Comparison of ENCODE assay signal across 17 cellular contexts in the genomic region with DNA sequence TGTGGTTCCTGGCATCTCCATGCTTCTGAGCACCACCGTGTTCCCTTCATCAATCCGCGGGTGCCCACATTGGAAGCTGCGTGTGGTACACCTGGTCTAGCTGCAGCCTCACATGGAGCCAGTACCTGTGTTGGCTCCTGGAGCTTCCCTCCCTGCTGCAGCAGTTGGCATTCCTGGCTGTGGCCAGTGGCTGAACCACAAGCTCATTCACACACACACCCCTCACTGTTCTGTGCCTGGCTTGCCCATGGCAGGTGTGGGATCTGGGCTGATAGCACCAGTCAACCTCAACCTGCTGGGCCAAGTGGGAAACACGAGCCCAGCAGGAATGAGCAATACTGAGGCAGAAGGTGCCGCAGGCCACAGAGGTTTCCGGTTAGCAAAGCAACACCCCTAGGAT.
DNase-seq lines count a peak whose midpoint lies in the region; ATAC-seq, FAIRE-seq and TF ChIP-seq lines count a peak whose summit lies in the region.
"Had no signal": no experiment of that assay in that cellular context is flagged by ENCODE, and none has a peak within 500 bp of the region (broad histone marks: within the 10 kb centered on the region; RNA-seq: fewer than 3 reads in every experiment).

No MANE protein-coding gene starts in this region.

- DNase-seq in HepG2 (ENCODE audit: low spot score) = no peak
- no peak for DNase-seq in right lobe of liver
- no peak for DNase-seq in neuronal stem cell (ENCODE audit: low spot score)
- no peak for DNase-seq in osteoblast (ENCODE audit: insufficient read length, low spot score, missing footprints)
- DNase-seq in activated naive CD4-positive, alpha-beta T cell treated with anti-CD3 and anti-CD28 coated beads, Interleukin-2, amount 10 ng/mL, durations not matched to agents 7 days and 5 days = no peak
- DNase-seq in lower leg skin (ENCODE audit: low spot score in 2 of 2) = no peak
- DNase-seq in sigmoid colon = no peak
- DNase-seq: 8988T; AML-193; CD4-positive, CD25-positive, alpha-beta regulatory T cell; DMS53; H7 had no signal

- H4K20me1 ChIP-seq in HepG2 (ENCODE audit: insufficient read depth, low read length) (no peaks in the 10 kb centered on the region), osteoblast (ENCODE audit: insufficient read depth, low read length) (no peaks in the 10 kb centered on the region)
- H4K20me1 ChIP-seq: BLaER1 had no signal

- intact Hi-C loops in HepG2 (cut with micrococcal nuclease; ENCODE audit: unreplicated experiment) = no loop called here
- intact Hi-C loops in right lobe of liver (cut with DNase I) = no loop called here
- intact Hi-C loops in lower leg skin (cut with DNase I; ENCODE audit: low total_unique reads) = no loop called here
- intact Hi-C loops in sigmoid colon (cut with DNase I) = no loop called here

- peak overlapping the region; percentile 2 for H3K23ac ChIP-seq in neuronal stem cell (ENCODE audit: low read depth, low read length, poor library complexity)

- TF ChIP-seq POLR2A in HepG2 (IDR thresholded peaks at IDR 0.05; ENCODE audit: insufficient read depth in 1 of 2, low read depth in 2 of 2, low read length in 2 of 2) (no peak), right lobe of liver (IDR thresholded peaks at IDR 0.05) (no peak), gastroesophageal sphincter (IDR thresholded peaks at IDR 0.05) (no peak), lower leg skin (IDR thresholded peaks at IDR 0.05) (no peak), sigmoid colon (IDR thresholded peaks at IDR 0.05) (no peak)

- H3K27me3 ChIP-seq in HepG2 (ENCODE audit: control insufficient read depth in 1 of 2, insufficient read depth in 2 of 2, low read length in 2 of 2) (no peaks in the 10 kb centered on the region), right lobe of liver (no peaks in the 10 kb centered on the region), gastroesophageal sphincter (no peaks in the 10 kb centered on the region), neuronal stem cell (ENCODE audit: control insufficient read depth in 3 of 3, insufficient read depth in 3 of 3, low read depth in 1 of 3, low read length in 3 of 3) (no peaks in the 10 kb centered on the region), osteoblast (ENCODE audit: insufficient read depth, low read length) (no peaks in the 10 kb centered on the region), sigmoid colon (no peaks in the 10 kb centered on the region)
- H3K27me3 ChIP-seq: BLaER1 had no signal

- H3K36me3 Mint-ChIP-seq in activated naive CD4-positive, alpha-beta T cell treated with anti-CD3 and anti-CD28 coated beads, Interleukin-2, amount 10 ng/mL, durations not matched to agents 7 days and 5 days = no peaks in the 10 kb centered on the region

- H2BK120ac ChIP-seq in neuronal stem cell (ENCODE audit: low read depth, low read length) = no peak overlapping the region

- no peak overlapping the region for H3K4me2 ChIP-seq in HepG2 (ENCODE audit: low read depth, low read length)
- no peak overlapping the region for H3K4me2 ChIP-seq in neuronal stem cell (ENCODE audit: insufficient read depth, low read length, poor library complexity, severe bottlenecking)
- no peak overlapping the region for H3K4me2 ChIP-seq in osteoblast (ENCODE audit: insufficient read depth, low read length)
- H3K4me2 ChIP-seq: BLaER1, GM23338 had no signal

- TF ChIP-seq CTCF in HepG2 (CRISPR knock-in tag; IDR thresholded peaks at IDR 0.05) (no peak), right lobe of liver (IDR thresholded peaks at IDR 0.05) (no peak), gastroesophageal sphincter (IDR thresholded peaks at IDR 0.05) (no peak), osteoblast (IDR thresholded peaks at IDR 0.05; ENCODE audit: extremely low read depth, low read depth, low read length) (no peak), lower leg skin (IDR thresholded peaks at IDR 0.05) (no peak), sigmoid colon (IDR thresholded peaks at IDR 0.05) (no peak)

- no peak overlapping the region for H2BK15ac ChIP-seq in neuronal stem cell (ENCODE audit: low read length)

- no peak overlapping the region for H3K27ac Mint-ChIP-seq in activated naive CD4-positive, alpha-beta T cell treated with anti-CD3 and anti-CD28 coated beads, Interleukin-2, amount 10 ng/mL, durations not matched to agents 7 days and 5 days
- H3K27ac Mint-ChIP-seq: CD4-positive, CD25-positive, alpha-beta regulatory T cell; GM23338 had no signal

- in situ Hi-C loops in HepG2 (cut with HindIII; ENCODE audit: extremely low pct_ligation_motif_present, low pct_unique_long_range_greater_than_20kb) = no loop called here

- FAIRE-seq in HepG2 (lab: Jason Lieb, UNC) = no peak
- FAIRE-seq: GM12878, GM18507 had no signal

- H3K27ac ChIP-seq in HepG2 (ENCODE audit: extremely low read length, insufficient read depth, low read length) (no peak overlapping the region), right lobe of liver (no peak overlapping the region), gastroesophageal sphincter (no peak overlapping the region), neuronal stem cell (replicated peaks; ENCODE audit: low read length) (no peak overlapping the region), osteoblast (ENCODE audit: low read depth, low read length) (no peak overlapping the region), sigmoid colon (no peak overlapping the region)
- H3K27ac ChIP-seq: BLaER1 had no signal

- H3K27me3 Mint-ChIP-seq in activated naive CD4-positive, alpha-beta T cell treated with anti-CD3 and anti-CD28 coated beads, Interleukin-2, amount 10 ng/mL, durations not matched to agents 7 days and 5 days = no peaks in the 10 kb centered on the region
- H3K27me3 Mint-ChIP-seq: CD4-positive, CD25-positive, alpha-beta regulatory T cell had no signal

- H3K4me3 ChIP-seq in HepG2 (replicated peaks in 1 of 3; ENCODE audit: insufficient read depth in 1 of 3, low read depth in 2 of 3, low read length in 3 of 3) (no peak overlapping the region), right lobe of liver (no peak overlapping the region), gastroesophageal sphincter (no peak overlapping the region), neuronal stem cell (ENCODE audit: low read length in 2 of 2) (no peak overlapping the region), osteoblast (ENCODE audit: insufficient read depth, low read length) (no peak overlapping the region), lower leg skin (ENCODE audit: low read depth, poor library complexity, severe bottlenecking) (no peak overlapping the region), sigmoid colon (no peak overlapping the region)
- H3K4me3 ChIP-seq: BLaER1, GM12878, GM23338 had no signal

- no peak overlapping the region for H3K4me3 Mint-ChIP-seq in activated naive CD4-positive, alpha-beta T cell treated with anti-CD3 and anti-CD28 coated beads, Interleukin-2, amount 10 ng/mL, durations not matched to agents 7 days and 5 days
- H3K4me3 Mint-ChIP-seq: CD4-positive, CD25-positive, alpha-beta regulatory T cell; GM23338 had no signal

- peaks cover 2% of the 10 kb centered on the region for H3K9me3 Mint-ChIP-seq in activated naive CD4-positive, alpha-beta T cell treated with anti-CD3 and anti-CD28 coated beads, Interleukin-2, amount 10 ng/mL, durations not matched to agents 7 days and 5 days
- H3K9me3 Mint-ChIP-seq: GM23338 had no signal

- H3K36me3 ChIP-seq in HepG2 (replicated peaks in 1 of 2; ENCODE audit: control insufficient read depth in 1 of 2, insufficient read depth in 2 of 2, low read length in 2 of 2) = no peaks in the 10 kb centered on the region
- no peaks in the 10 kb centered on the region for H3K36me3 ChIP-seq in right lobe of liver
- H3K36me3 ChIP-seq in gastroesophageal sphincter = no peaks in the 10 kb centered on the region
- H3K36me3 ChIP-seq in neuronal stem cell (replicated peaks in 1 of 2; ENCODE audit: control insufficient read depth in 2 of 2, insufficient read depth in 2 of 2, low read length in 2 of 2) = peaks cover 0 to 4% of the 10 kb centered on the region in 2 donors
- no peaks in the 10 kb centered on the region for H3K36me3 ChIP-seq in osteoblast (ENCODE audit: insufficient read depth, low read length)
- no peaks in the 10 kb centered on the region for H3K36me3 ChIP-seq in sigmoid colon
- H3K36me3 ChIP-seq: BLaER1 had no signal

- peak overlapping the region; percentile 11 for H3K18ac ChIP-seq in neuronal stem cell (ENCODE audit: low read length)

- no peak overlapping the region for H3K4ac ChIP-seq in neuronal stem cell (ENCODE audit: low read length)

- no peaks in the 10 kb centered on the region for H3K4me1 Mint-ChIP-seq in activated naive CD4-positive, alpha-beta T cell treated with anti-CD3 and anti-CD28 coated beads, Interleukin-2, amount 10 ng/mL, durations not matched to agents 7 days and 5 days
- H3K4me1 Mint-ChIP-seq: CD4-positive, CD25-positive, alpha-beta regulatory T cell; GM23338 had no signal

- ATAC-seq in HepG2 (peak; percentile 42), right lobe of liver (no peak), gastroesophageal sphincter (peak; percentile 13)
- ATAC-seq: GM12878, GM23338 had no signal

- H2AFZ ChIP-seq in HepG2 (ENCODE audit: low read length) (no peak overlapping the region), neuronal stem cell (ENCODE audit: low read length) (no peak overlapping the region), osteoblast (ENCODE audit: low read length) (no peak overlapping the region)
- H2AFZ ChIP-seq: GM23338 had no signal

- no peak overlapping the region for H2AK5ac ChIP-seq in neuronal stem cell (ENCODE audit: low read depth, low read length)

- CTCF ChIA-PET in HepG2 (lab: Yijun Ruan, JAX; ENCODE audit: low intra/inter-chr PET ratio, low total read pairs) = no interaction called here
- CTCF ChIA-PET in activated naive CD4-positive, alpha-beta T cell treated with anti-CD3 and anti-CD28 coated beads, Interleukin-2, amount 10 ng/mL, durations not matched to agents 7 days and 5 days (lab: Charles Lee) = no interaction called here

- no peak overlapping the region for H2BK12ac ChIP-seq in neuronal stem cell (ENCODE audit: low read length)

- 50% methylated on average over 7 of the region's 7 CpGs for WGBS in HepG2 (ENCODE audit: low lambda C conversion rate)
- 71% methylated on average over 4 of the region's 7 CpGs for WGBS in right lobe of liver (ENCODE audit: insufficient coverage, low coverage, low lambda C conversion rate, missing lambda C conversion rate)
- WGBS in gastroesophageal sphincter (ENCODE audit: low coverage in 1 of 2), 2 donors = 89 to 100% methylated on average over 1 to 3 of the region's 7 CpGs
- WGBS in neuronal stem cell (ENCODE audit: extremely low coverage in 2 of 2, insufficient read length in 2 of 2, insufficient replicate concordance in 1 of 2), 2 donors = no CpG with 5 or more reads among the region's 7 CpGs
- 90% methylated on average over 7 of the region's 7 CpGs for WGBS in lower leg skin, 2 donors
- 86 to 91% methylated on average over 7 of the region's 7 CpGs for WGBS in sigmoid colon, 2 donors

- no peaks in the 10 kb centered on the region for H3K79me1 ChIP-seq in neuronal stem cell (ENCODE audit: low read depth, low read length)

- no peak for TF ChIP-seq RAD21 in HepG2 (CRISPR knock-in tag; IDR thresholded peaks at IDR 0.05)

- no peak overlapping the region for H3K14ac ChIP-seq in neuronal stem cell (ENCODE audit: low read length)

- no peaks in the 10 kb centered on the region for H3K4me1 ChIP-seq in HepG2 (ENCODE audit: insufficient read depth, low read length)
- no peaks in the 10 kb centered on the region for H3K4me1 ChIP-seq in right lobe of liver
- H3K4me1 ChIP-seq in gastroesophageal sphincter = no peaks in the 10 kb centered on the region
- H3K4me1 ChIP-seq in neuronal stem cell (ENCODE audit: control insufficient read depth in 2 of 2, insufficient read depth in 1 of 2, low read depth in 1 of 2, low read length in 2 of 2) = peaks cover 0 to 2% of the 10 kb centered on the region in 2 donors
- H3K4me1 ChIP-seq in osteoblast (ENCODE audit: insufficient read depth, low read length) = no peaks in the 10 kb centered on the region
- H3K4me1 ChIP-seq in sigmoid colon = no peaks in the 10 kb centered on the region
- H3K4me1 ChIP-seq: BLaER1 had no signal

- H3K9me3 ChIP-seq in HepG2 (ENCODE audit: low read length) (peaks cover 75% of the 10 kb centered on the region), right lobe of liver (no peaks in the 10 kb centered on the region), gastroesophageal sphincter (no peaks in the 10 kb centered on the region), neuronal stem cell (replicated peaks in 1 of 2; ENCODE audit: control insufficient read depth in 2 of 2, insufficient read depth in 1 of 2, low read depth in 1 of 2, low read length in 2 of 2) (peaks cover 0 to 2% of the 10 kb centered on the region in 2 donors), osteoblast (ENCODE audit: low read depth, low read length) (no peaks in the 10 kb centered on the region), sigmoid colon (no peaks in the 10 kb centered on the region)
- H3K9me3 ChIP-seq: BLaER1 had no signal

- no peak overlapping the region for H3K9ac ChIP-seq in HepG2 (ENCODE audit: insufficient read depth, low read depth, low read length)
- H3K9ac ChIP-seq in neuronal stem cell (ENCODE audit: low read depth, low read length, poor library complexity) = no peak overlapping the region
- H3K9ac ChIP-seq: BLaER1 had no signal

- TF ChIP-seq EP300 in HepG2 (IDR thresholded peaks at IDR 0.05; ENCODE audit: low read depth in 2 of 2, low read length in 2 of 2) (no peak), HepG2 (CRISPR knock-in tag; IDR thresholded peaks at IDR 0.05; ENCODE audit: borderline replicate concordance) (no peak), gastroesophageal sphincter (IDR thresholded peaks at IDR 0.05) (no peak), sigmoid colon (IDR thresholded peaks at IDR 0.05) (no peak)

- H3K79me2 ChIP-seq in HepG2 (ENCODE audit: insufficient read depth, low read length) (no peaks in the 10 kb centered on the region), osteoblast (ENCODE audit: insufficient read depth, low read length) (no peaks in the 10 kb centered on the region)

- H4K8ac ChIP-seq in neuronal stem cell (ENCODE audit: low read depth, low read length) = peak overlapping the region; percentile 72

- H2BK5ac ChIP-seq in neuronal stem cell (ENCODE audit: low read length) = peak overlapping the region; percentile 15

- no TSS peak for BruUV-seq in HepG2 (replicated peaks; lab: Mats Ljungman, UMichigan)

- no peak overlapping the region for H4K91ac ChIP-seq in neuronal stem cell (ENCODE audit: low read depth, low read length, poor library complexity)

- POLR2A ChIA-PET in HepG2 (lab: Yijun Ruan, JAX) = no interaction called here

Comparison
In these comparisons a context has a peak if more than half of its experiments do, and no peak if none do; other contexts are left out.
1. ATAC-seq: peak in HepG2 (single experiment) and gastroesophageal sphincter (single experiment); none in right lobe of liver (0 of 4).